ENCODE assay signal across 10 cellular contexts in the genomic region with DNA sequence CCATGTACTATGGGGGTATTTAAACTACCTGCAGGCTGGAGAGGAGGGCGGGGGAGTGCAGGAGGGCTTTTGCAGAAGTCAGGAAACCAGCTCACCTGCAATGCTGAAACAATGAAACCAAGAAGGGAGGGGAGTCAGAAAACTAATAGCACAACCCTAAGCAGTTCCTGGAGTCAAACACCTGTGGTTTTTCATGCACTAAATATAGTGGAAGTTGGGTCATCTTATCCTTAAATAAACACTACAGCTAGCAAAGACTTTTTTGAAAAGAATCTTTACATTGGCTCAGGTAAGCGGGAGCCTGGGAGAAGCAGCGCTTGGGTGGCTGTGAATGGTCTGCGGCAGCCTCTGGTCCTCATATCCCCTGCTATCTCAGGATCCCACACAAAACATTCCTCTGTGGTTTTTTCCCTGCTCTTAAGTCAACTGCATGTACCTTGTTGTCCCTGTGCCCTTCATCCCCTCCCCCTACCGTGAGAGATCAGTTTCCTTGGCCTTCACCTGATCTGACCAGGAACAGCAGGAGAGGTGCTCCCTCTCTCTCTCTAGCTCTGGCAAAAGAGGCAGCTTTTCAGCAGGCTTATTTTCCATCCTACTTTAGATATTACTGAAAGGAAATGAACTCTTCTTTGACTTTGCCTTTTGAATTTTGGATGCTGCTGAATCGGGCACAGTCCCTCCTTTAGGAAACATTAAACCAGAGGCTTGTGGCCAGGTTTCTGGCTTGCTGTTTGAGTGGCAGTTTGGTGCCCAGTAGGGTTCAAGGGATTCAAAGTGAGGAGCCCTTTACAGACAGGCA. TPM values are rescaled to one million over a fixed set of nuclear protein-coding genes. Genes with fewer than 3 reads are reported as not detected.
A peak's percentile ranks its signal among the peaks of the same experiment; 100 is the strongest.
DNase-seq lines count a peak whose midpoint lies in the region; ATAC-seq and TF ChIP-seq lines count a peak whose summit lies in the region.
"Had no signal": no experiment of that assay in that cellular context is flagged by ENCODE, and none has a peak within 500 bp of the region (broad histone marks: within the 10 kb centered on the region; RNA-seq: fewer than 3 reads in every experiment).

No MANE protein-coding gene starts in this region.

- no peaks in the 10 kb centered on the region for H3K36me3 ChIP-seq in lower lobe of right lung
- H3K36me3 ChIP-seq: tibial nerve had no signal

- ATAC-seq in GM21526 (IDR thresholded peaks at IDR 0.05; ENCODE audit: low FRiP score, unreplicated experiment) (peak; percentile 58), lower lobe of right lung (peak; percentile 51 to 60), HG02938 (IDR thresholded peaks at IDR 0.05; ENCODE audit: unreplicated experiment) (no peak), HG03432 (IDR thresholded peaks at IDR 0.05; ENCODE audit: unreplicated experiment) (no peak)

- H3K27me3 ChIP-seq in lower lobe of right lung (ENCODE audit: low read depth) = no peaks in the 10 kb centered on the region
- H3K27me3 ChIP-seq: tibial nerve had no signal

- intact Hi-C loops in lower lobe of right lung (cut with DNase I) = no loop called here

- in situ Hi-C loops in ACHN (cut with HindIII; ENCODE audit: low pct_ligation_motif_present, low pct_unique_long_range_greater_than_20kb, low sequenced_read_pairs) = no loop called here

- DNase-seq in DMS79 treated with DMSO at 0.1 percent for 48 hours (lab: John Stamatoyannopoulos, UW) (peak; percentile 82), NCI-H345 (lab: John Stamatoyannopoulos, UW) (peak; percentile 55), lower lobe of right lung (peak; percentile 60), ACHN (no peak), H4 (ENCODE audit: low spot score) (no peak)
- DNase-seq: stimulated activated CD4-positive, alpha-beta T cell treated with anti-CD3 and anti-CD28 coated beads, Interleukin-2, amount 100 ng/mL, for 48 hours had no signal

- H3K27ac ChIP-seq in lower lobe of right lung = peak overlapping the region; percentile 70
- H3K27ac ChIP-seq: tibial nerve had no signal

- no peaks in the 10 kb centered on the region for H3K9me3 ChIP-seq in lower lobe of right lung
- H3K9me3 ChIP-seq: tibial nerve had no signal

- peaks cover 37% of the 10 kb centered on the region for H3K4me1 ChIP-seq in lower lobe of right lung
- H3K4me1 ChIP-seq: tibial nerve had no signal

- no peak for TF ChIP-seq CTCF in lower lobe of right lung (IDR thresholded peaks at IDR 0.05)

- H3K4me3 ChIP-seq in lower lobe of right lung = no peak overlapping the region
- H3K4me3 ChIP-seq: tibial nerve had no signal

RNA-seq across cellular contexts. Expression of gene TENT5C, which starts 26.6 kb away (rescaled TPM):
- total RNA-seq in lower lobe of right lung = 23.2 TPM
- total RNA-seq in H4 (2014; rRNA removed; shearing (Covaris generic)) = 0.76 and 1.1 TPM in 2 replicates

Comparison
In these comparisons a context has a peak if more than half of its experiments do, and no peak if none do; other contexts are left out.
1. DNase-seq: peak in DMS79 treated with DMSO at 0.1 percent for 48 hours (single experiment), NCI-H345 (single experiment) and lower lobe of right lung (single experiment); none in ACHN (single experiment) and H4 (single experiment).
2. ATAC-seq: peak in GM21526 (single experiment) and lower lobe of right lung (2 of 2); none in HG02938 (single experiment) and HG03432 (single experiment).
3. RNA of gene TENT5C, which starts 26.6 kb away (total RNA-seq): 23.2 TPM in lower lobe of right lung (single experiment); 0.76 to 1.1 TPM in H4; every median in the first group is over 10 times any median in the second.